8 cellular contexts compared by ENCODE assay signal in the genomic region with DNA sequence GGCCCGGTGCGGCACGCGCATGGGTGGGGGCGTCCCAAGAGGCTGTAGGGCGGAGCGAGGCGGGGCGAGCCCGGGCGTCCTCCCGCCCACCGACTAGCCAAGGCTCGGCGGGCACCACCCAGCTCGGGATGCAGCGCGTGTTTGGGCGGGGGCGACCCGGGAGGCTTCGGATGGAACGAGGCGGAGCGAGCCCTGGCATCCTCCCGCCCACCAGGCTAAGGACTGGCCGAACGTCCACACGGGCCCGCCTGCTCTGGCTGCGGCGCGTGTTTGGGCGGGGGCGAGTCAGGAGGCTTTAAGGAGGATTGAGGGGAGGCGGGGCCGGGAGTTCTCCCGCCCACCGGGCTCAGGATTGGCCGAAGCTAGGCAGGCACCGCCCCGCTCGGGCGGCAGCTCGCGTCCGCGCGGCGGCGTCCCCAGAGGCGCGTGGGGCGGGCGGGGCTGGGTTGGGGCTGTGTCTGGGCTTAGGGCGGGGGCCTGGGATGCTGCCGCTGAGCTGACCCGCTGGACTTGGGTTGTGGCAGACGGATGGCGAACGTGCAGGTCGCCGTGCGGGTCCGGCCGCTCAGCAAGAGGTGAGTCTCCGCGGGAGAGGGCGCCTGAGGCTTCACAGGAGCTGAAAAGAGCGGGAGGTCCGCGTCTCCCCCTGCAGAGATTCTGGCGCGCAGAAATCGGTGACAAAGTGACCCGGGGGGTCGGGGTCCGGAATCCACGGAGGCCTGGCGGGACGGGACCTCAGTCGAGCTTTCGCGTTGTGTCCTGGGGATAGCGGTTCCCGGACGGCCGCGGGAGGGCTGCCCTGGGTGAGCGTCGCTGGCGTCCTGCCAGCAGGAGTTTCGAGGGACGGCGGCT. TPM values are rescaled to one million over a fixed set of nuclear protein-coding genes. Genes with fewer than 3 reads are reported as not detected.
A peak's percentile ranks its signal among the peaks of the same experiment; 100 is the strongest.
DNase-seq lines count a peak whose midpoint lies in the region; ATAC-seq, FAIRE-seq and TF ChIP-seq lines count a peak whose summit lies in the region.

Gene STARD9 (plus strand): TSS at position 419 of the 852 bp plus-strand sequence. CDS start 110 bp downstream, at position 529.

- H3K36me3 ChIP-seq in cardiac muscle cell (no peaks in the 10 kb centered on the region), parathyroid adenoma (ENCODE audit: control insufficient read depth, insufficient read depth, low read length) (no peaks in the 10 kb centered on the region), tibial artery (peaks cover 0 to under 1% (median 0%) of the 10 kb centered on the region in 3 donors)

- peak; percentile 68; the same call in 1 of the 2 replicates for TF ChIP-seq POLR2A in GM12891 (IDR thresholded peaks at IDR 0.05; ENCODE audit: low read depth, low read length)

- peak within 1 kb of the TSS; percentile 75 for H2AFZ ChIP-seq in parathyroid adenoma

- ATAC-seq in HG02798 (IDR thresholded peaks at IDR 0.05; ENCODE audit: poor library complexity, unreplicated experiment) = peak; percentile 92

- H3K27ac ChIP-seq in cardiac muscle cell = peak within 1 kb of the TSS; percentile 44
- no peak within 1 kb of the TSS for H3K27ac ChIP-seq in parathyroid adenoma
- peak within 1 kb of the TSS; percentile 95 to 96 for H3K27ac ChIP-seq in tibial artery

- no peaks in the 10 kb centered on the region for H3K79me2 ChIP-seq in parathyroid adenoma

- H3K4me1 ChIP-seq in cardiac muscle cell (ENCODE audit: low read depth) = peaks cover 10% of the 10 kb centered on the region
- H3K4me1 ChIP-seq in parathyroid adenoma = no peaks in the 10 kb centered on the region
- peaks cover 9 to 49% (median 18%) of the 10 kb centered on the region in 4 donors for H3K4me1 ChIP-seq in tibial artery

- no peaks in the 10 kb centered on the region for H3K9me3 ChIP-seq in cardiac muscle cell (ENCODE audit: low read depth)
- H3K9me3 ChIP-seq in parathyroid adenoma (ENCODE audit: control insufficient read depth, low read length) = no peaks in the 10 kb centered on the region
- H3K9me3 ChIP-seq in tibial artery = no peaks in the 10 kb centered on the region

- H3K9ac ChIP-seq in parathyroid adenoma = no peak within 1 kb of the TSS

- DNase-seq in GM12891 (ENCODE audit: insufficient read length, low spot score) (peak; percentile 93), NCI-H1417 treated with DMSO at 0.1 percent for 48 hours (lab: John Stamatoyannopoulos, UW) (peak; percentile 49), SW 1271 (lab: John Stamatoyannopoulos, UW) (peak; percentile 87 to 91), cardiac muscle cell (ENCODE audit: low read depth in 1 of 2, low spot score in 1 of 2) (peak; percentile 99 to 100), tibial artery (peak; percentile 98 to 100)
- peak; percentile 88 for DNase-seq in activated naive CD8-positive, alpha-beta T cell treated with anti-CD3 and anti-CD28 coated beads, Interleukin-2, amount 50 U/mL, for 16 hours (ENCODE audit: low read depth, low spot score)

- intact Hi-C loops in tibial artery (cut with DNase I; ENCODE audit: low total_unique reads) = no loop called here

- peak; percentile 89 for FAIRE-seq in GM12891 (lab: Jason Lieb, UNC)

- TF ChIP-seq CTCF in cardiac muscle cell (IDR thresholded peaks at IDR 0.05; ENCODE audit: low read depth, low read length) (peak; percentile 2), parathyroid adenoma (IDR thresholded peaks at IDR 0.05) (no peak), tibial artery (IDR thresholded peaks at IDR 0.05) (no peak)

- peak within 1 kb of the TSS; percentile 50 for H3K4me3 ChIP-seq in cardiac muscle cell
- H3K4me3 ChIP-seq in parathyroid adenoma (ENCODE audit: low read depth, low read length) = peak within 1 kb of the TSS; percentile 43
- peak within 1 kb of the TSS; percentile 96 to 98 for H3K4me3 ChIP-seq in tibial artery

- H3K4me2 ChIP-seq in parathyroid adenoma (ENCODE audit: low read length) = peak within 1 kb of the TSS; percentile 83

- peaks cover 27% of the 10 kb centered on the region for H3K27me3 ChIP-seq in cardiac muscle cell
- H3K27me3 ChIP-seq in parathyroid adenoma (ENCODE audit: control insufficient read depth, insufficient read depth, low read length) = no peaks in the 10 kb centered on the region
- H3K27me3 ChIP-seq in tibial artery = no peaks in the 10 kb centered on the region

TF ChIP-seq in GM12891, 5 proteins besides CTCF, POLR2A, EP300 and RAD21:
- TF ChIP-seq POLR2AphosphoS5 (IDR thresholded peaks at IDR 0.05; ENCODE audit: low read depth, low read length) = peak; percentile 71; the same call in 1 of the 2 replicates
- no peak for TF ChIP-seq POU2F2 (IDR thresholded peaks at IDR 0.05; ENCODE audit: low read depth, low read length)
- TF ChIP-seq TAF1 (IDR thresholded peaks at IDR 0.05; ENCODE audit: low read depth, low read length) = 0 out of 2 replicates have a peak, but pooled peaks have one; percentile 11
- TF ChIP-seq PAX5 (IDR thresholded peaks at IDR 0.05; ENCODE audit: insufficient read depth, low read length, severe bottlenecking) = no peak
- no peak for TF ChIP-seq SPI1 (IDR thresholded peaks at IDR 0.05; ENCODE audit: low read depth, low read length)

RNA-seq across cellular contexts. Expression of gene STARD9, which starts in this region (rescaled TPM):
- 4.0 TPM for polyA plus RNA-seq in GM12891 (2012; ENCODE audit: low read depth, missing spikeins)
- total RNA-seq in cardiac muscle cell = 2.3 and 5.5 TPM in 2 replicates
- polyA plus RNA-seq in cardiac muscle cell = 2.0 and 2.2 TPM in 2 replicates

Comparison
In these comparisons a context has a peak if more than half of its experiments do, and no peak if none do; other contexts are left out.
1. DNase-seq: peak in every context shown above with its lines; median percentile 100 in cardiac muscle cell; 99 in tibial artery; 93 in GM12891; 89 in SW 1271; 88 in activated naive CD8-positive, alpha-beta T cell treated with anti-CD3 and anti-CD28 coated beads, Interleukin-2, amount 50 U/mL, for 16 hours; 49 in NCI-H1417 treated with DMSO at 0.1 percent for 48 hours.
2. H3K4me3 ChIP-seq: peak in every context shown above with its lines; median percentile 97 in tibial artery; 50 in cardiac muscle cell; 43 in parathyroid adenoma.